1 cellular context compared by ENCODE assay signal in genomic region chr20:56171087-56172012, GRCh38.
TF ChIP-seq lines count a peak whose summit lies in the region.

No MANE protein-coding gene starts in this region.

TF ChIP-seq in H1, 55 proteins besides CTCF, POLR2A, EP300 and RAD21 (continued from another document):
- TF ChIP-seq SAP30 (IDR thresholded peaks at IDR 0.05; ENCODE audit: insufficient read depth, insufficient replicate concordance, low read length) (no peak), ATF3 (IDR thresholded peaks at IDR 0.05; ENCODE audit: insufficient read depth, low read depth, low read length) (no peak), ATF2 (IDR thresholded peaks at IDR 0.05; ENCODE audit: low read length) (no peak), TCF12 (IDR thresholded peaks at IDR 0.05; ENCODE audit: low read depth, low read length) (no peak)
